8 cellular contexts compared by ENCODE assay signal in genomic region chr4:48778431-48779094, GRCh38. TPM values are rescaled to one million over a fixed set of nuclear protein-coding genes. Genes with fewer than 3 reads are reported as not detected.
DNase-seq lines count a peak whose midpoint lies in the region; ATAC-seq and TF ChIP-seq lines count a peak whose summit lies in the region.

No MANE protein-coding gene starts in this region.

- H3K27me3 ChIP-seq in MG63 = no peaks in the 10 kb centered on the region

- H3K9me3 Mint-ChIP-seq in brain = no peaks in the 10 kb centered on the region
- H3K9me3 Mint-ChIP-seq in type B pancreatic cell = no peaks in the 10 kb centered on the region

- DNase-seq in MG63 (no peak), lower leg skin (ENCODE audit: low spot score in 2 of 2) (no peak), type B pancreatic cell (ENCODE audit: extremely low spot score, unreplicated experiment) (no peak), RPMI8226 (no peak)

- peaks cover under 1% of the 10 kb centered on the region for H3K36me3 Mint-ChIP-seq in brain
- H3K36me3 Mint-ChIP-seq in type B pancreatic cell = peaks cover 3% of the 10 kb centered on the region

- H3K4me3 Mint-ChIP-seq in brain (peak overlapping the region; percentile 94 to 99 (median 97)), type B pancreatic cell (peak overlapping the region; percentile 95)

- no peak for TF ChIP-seq POLR2A in lower leg skin (IDR thresholded peaks at IDR 0.05)

- no peak for TF ChIP-seq CTCF in brain (conservative IDR thresholded peaks at IDR 0.05)
- TF ChIP-seq CTCF in lower leg skin (IDR thresholded peaks at IDR 0.05) = no peak
- no peak for TF ChIP-seq CTCF in type B pancreatic cell (conservative IDR thresholded peaks at IDR 0.05)

- peaks cover 52% of the 10 kb centered on the region for H3K4me1 Mint-ChIP-seq in brain
- H3K4me1 Mint-ChIP-seq in type B pancreatic cell (ENCODE audit: unreplicated experiment) = peaks cover 47% of the 10 kb centered on the region

- H3K27ac Mint-ChIP-seq in brain (peak overlapping the region; percentile 94 to 98 (median 98)), type B pancreatic cell (peak overlapping the region; percentile 93)

- ATAC-seq in GM18511 (IDR thresholded peaks at IDR 0.05; ENCODE audit: unreplicated experiment) (no peak), HG03571 (IDR thresholded peaks at IDR 0.05; ENCODE audit: unreplicated experiment) (no peak)

- 0 to 1% methylated on average over 8 of the region's 8 CpGs for WGBS in lower leg skin, 2 donors

- H3K9me3 ChIP-seq in ES-I3 (ENCODE audit: control insufficient read depth, insufficient read depth, low read length) (no peaks in the 10 kb centered on the region), MG63 (no peaks in the 10 kb centered on the region)

- peak overlapping the region; percentile 65 for H3K9ac ChIP-seq in ES-I3 (ENCODE audit: low read depth, low read length)

- H3K4me1 ChIP-seq in ES-I3 (ENCODE audit: insufficient read depth, low read length) = peaks cover 24% of the 10 kb centered on the region

- H3K4me3 ChIP-seq in MG63 = peak overlapping the region; percentile 91
- peak overlapping the region; percentile 79 for H3K4me3 ChIP-seq in lower leg skin (ENCODE audit: low read depth, poor library complexity, severe bottlenecking)

- no peaks in the 10 kb centered on the region for H3K36me3 ChIP-seq in ES-I3 (ENCODE audit: insufficient read depth, low read length)
- no peaks in the 10 kb centered on the region; the same call in 1 of the 2 replicates for H3K36me3 ChIP-seq in MG63

- intact Hi-C loops in lower leg skin (cut with DNase I; ENCODE audit: low total_unique reads) = loop anchor here (10.0 kb wide), 1 partner anchor 194 kb away; no protein-coding TSS in a partner anchor

- peaks cover 8% of the 10 kb centered on the region for H3K27me3 Mint-ChIP-seq in brain
- H3K27me3 Mint-ChIP-seq in type B pancreatic cell = no peaks in the 10 kb centered on the region

RNA-seq across cellular contexts. Expression of gene FRYL, which starts 1.5 kb away (rescaled TPM):
- total RNA-seq in MG63 (2014; rRNA removed; shearing (Covaris generic); ENCODE audit: low replicate concordance) = 9.7 and 15.9 TPM in 2 replicates
- 12.6 TPM for polyA plus RNA-seq in brain (ENCODE audit: insufficient read depth, low read depth, low replicate concordance)
- total RNA-seq in lower leg skin = 10 to 100 TPM; 51.1 to 96.5 (median 70.6) TPM
- 43.1 and 50.0 TPM in 2 replicates for total RNA-seq in type B pancreatic cell (ENCODE audit: low replicate concordance)

RNA-seq across cellular contexts. Expression of gene OCIAD1, which starts 52.3 kb away (rescaled TPM):
- 80.6 and 132 TPM in 2 replicates for total RNA-seq in MG63 (2014; rRNA removed; shearing (Covaris generic); ENCODE audit: low replicate concordance)
- polyA plus RNA-seq in brain (ENCODE audit: insufficient read depth, low read depth, low replicate concordance) = 174 TPM
- total RNA-seq in lower leg skin (100 to 1,000 TPM in 2 of 4 donors, 10 to 100 TPM in 2; 65.9 to 103 (median 88.6) TPM), type B pancreatic cell (ENCODE audit: low replicate concordance) (132 and 148 TPM in 2 replicates)
